In genomic region chr5:16866795-16867584, GRCh38 we compare ENCODE assay signal across 12 cellular contexts.
A peak's percentile ranks its signal among the peaks of the same experiment; 100 is the strongest.
DNase-seq lines count a peak whose midpoint lies in the region; ATAC-seq and TF ChIP-seq lines count a peak whose summit lies in the region.
"Had no signal": no experiment of that assay in that cellular context is flagged by ENCODE, and none has a peak within 500 bp of the region (broad histone marks: within the 10 kb centered on the region; RNA-seq: fewer than 3 reads in every experiment).

No MANE protein-coding gene starts in this region.

- no peaks in the 10 kb centered on the region for H3K9me3 ChIP-seq in SJCRH30 (replicated peaks)
- no peaks in the 10 kb centered on the region for H3K9me3 ChIP-seq in iPS-20b (ENCODE audit: insufficient read depth, low read depth, low read length)
- H3K9me3 ChIP-seq in transverse colon = no peaks in the 10 kb centered on the region
- H3K9me3 ChIP-seq: suprapubic skin had no signal

- TF ChIP-seq EP300 in transverse colon (IDR thresholded peaks at IDR 0.05; ENCODE audit: low read depth) = no peak

- in situ Hi-C loops in transverse colon (cut with MboI; ENCODE audit: low pct_ligation_motif_present in 1 of 4, low pct_unique_long_range_greater_than_20kb in 1 of 4, low sequenced_read_pairs in 3 of 4) = no loop called here

- H3K27me3 ChIP-seq in SJCRH30 = no peaks in the 10 kb centered on the region
- H3K27me3 ChIP-seq in iPS-20b (ENCODE audit: insufficient read depth, low read length) = no peaks in the 10 kb centered on the region
- H3K27me3 ChIP-seq in transverse colon = no peaks in the 10 kb centered on the region
- H3K27me3 ChIP-seq: suprapubic skin had no signal

- no peak for TF ChIP-seq CTCF in transverse colon (IDR thresholded peaks at IDR 0.05)

- H3K36me3 ChIP-seq in SJCRH30 = no peaks in the 10 kb centered on the region
- no peaks in the 10 kb centered on the region for H3K36me3 ChIP-seq in iPS-20b (ENCODE audit: insufficient read depth, low read depth, low read length)
- no peaks in the 10 kb centered on the region for H3K36me3 ChIP-seq in transverse colon
- H3K36me3 ChIP-seq: suprapubic skin had no signal

- DNase-seq in NCI-H82 (lab: John Stamatoyannopoulos, UW) = peak; percentile 24
- DNase-seq in NCI-H82 treated with DMSO at 0.1 percent for 48 hours (lab: John Stamatoyannopoulos, UW; ENCODE audit: unreplicated experiment) = no peak
- DNase-seq in SJCRH30 = peak; percentile 72 to 74
- peak; percentile 36 for DNase-seq in transverse colon
- no peak for DNase-seq in LoVo (ENCODE audit: low spot score)
- DNase-seq: midbrain, T1000 had no signal

- H3K27ac ChIP-seq in SJCRH30 (peak overlapping the region; percentile 51), iPS-20b (ENCODE audit: low read length) (peak overlapping the region; percentile 7), transverse colon (peak overlapping the region; percentile 60 to 61 (median 60))
- H3K27ac ChIP-seq: suprapubic skin had no signal

- intact Hi-C loops in transverse colon (cut with DNase I; ENCODE audit: low total_unique reads) = no loop called here

- peak overlapping the region; percentile 17; the same call in 1 of the 2 replicates for H3K9ac ChIP-seq in iPS-20b (ENCODE audit: low read depth, low read length)

- no peak for ATAC-seq in HG02852 (IDR thresholded peaks at IDR 0.05; ENCODE audit: unreplicated experiment)
- no peak for ATAC-seq in GM19324 (IDR thresholded peaks at IDR 0.05; ENCODE audit: low FRiP score, unreplicated experiment)
- ATAC-seq: activated T-helper 17 cell treated with anti-CD3 and anti-CD28 coated beads, Interleukin-2, amount 50 U/mL, for 72 hours had no signal

- H3K4me3 ChIP-seq in SJCRH30 (peak overlapping the region; percentile 12; the same call in 1 of the 2 replicates), iPS-20b (ENCODE audit: low read length) (no peak overlapping the region), transverse colon (no peak overlapping the region)
- H3K4me3 ChIP-seq: suprapubic skin had no signal

- no peak for TF ChIP-seq POLR2A in transverse colon (IDR thresholded peaks at IDR 0.05)

- WGBS in transverse colon (ENCODE audit: low coverage in 1 of 2), 2 donors = 46 to 49% methylated on average over 2 to 15 of the region's 17 CpGs

- H3K4me1 ChIP-seq in SJCRH30 (peaks cover 7% of the 10 kb centered on the region; the same call in 1 of the 2 replicates), iPS-20b (ENCODE audit: insufficient read depth, low read length) (peaks cover 36% of the 10 kb centered on the region), transverse colon (peaks cover 8 to 28% (median 17%) of the 10 kb centered on the region in 4 donors)

Comparison
In these comparisons a context has a peak if more than half of its experiments do, and no peak if none do; other contexts are left out.
1. DNase-seq: peak in NCI-H82 (single experiment), SJCRH30 (2 of 2) and transverse colon (single experiment); none in NCI-H82 treated with DMSO at 0.1 percent for 48 hours (single experiment) and LoVo (single experiment).
2. H3K27ac ChIP-seq: peak in every context shown above with its lines; median percentile 60 in transverse colon; 51 in SJCRH30; 7 in iPS-20b.